In genomic region chr13:49058761-49059160, GRCh38 we compare ENCODE assay signal across 30 cellular contexts.
"Had no signal": no experiment of that assay in that cellular context is flagged by ENCODE, and none has a peak within 500 bp of the region (broad histone marks: within the 10 kb centered on the region; RNA-seq: fewer than 3 reads in every experiment).

No MANE protein-coding gene starts in this region.

- H3K9me3 ChIP-seq: ascending aorta, body of pancreas, Peyer's patch, SJSA1 had no signal

- H3K27ac ChIP-seq: ascending aorta, body of pancreas, Peyer's patch, RWPE1, SJSA1 had no signal

- H3K27me3 ChIP-seq: ascending aorta, body of pancreas, Peyer's patch, SJSA1 had no signal

- H3K27ac Mint-ChIP-seq: activated CD4-positive, alpha-beta T cell treated with anti-CD3 and anti-CD28 coated beads, Interleukin-2, amount 10 ng/mL, durations not matched to agents 24 days and 14 days; activated CD8-positive, alpha-beta memory T cell treated with anti-CD3 and anti-CD28 coated beads, Interleukin-2, amount 10 ng/mL, durations not matched to agents 7 days and 5 days; activated naive CD4-positive, alpha-beta T cell treated with anti-CD3 and anti-CD28 coated beads, Interleukin-2, amount 50 U/mL, for 72 hours; activated naive CD8-positive, alpha-beta T cell treated with anti-CD3 and anti-CD28 coated beads, Interleukin-2, amount 50 U/mL, for 24 hours; activated T-cell treated with anti-CD3 and anti-CD28 coated beads, Interleukin-2, amount 50 U/mL, for 24 hours; activated T-helper 1 cell treated with anti-CD3 and anti-CD28 coated beads, Interleukin-12 subunit alpha, Interleukin-12 subunit beta, Interleukin-2, Interleukin-4 antibody, amounts not matched to agents 30 ng/mL and 10 ng/mL and 1 ng/mL, durations not matched to agents 14 hours and 24 hours and 36 hours; T-helper 1 cell treated with Interleukin-12 subunit alpha and Interleukin-12 subunit beta and Interleukin-4 antibody, amounts not matched to agents 30 μg/mL and 1 μg/mL, for 36 hours had no signal

- ATAC-seq: activated CD8-positive, alpha-beta memory T cell treated with anti-CD3 and anti-CD28 coated beads, Interleukin-2, amount 10 ng/mL, durations not matched to agents 7 days and 5 days; activated naive CD4-positive, alpha-beta T cell treated with anti-CD3 and anti-CD28 coated beads, Interleukin-2, amount 50 U/mL, for 72 hours; activated naive CD8-positive, alpha-beta T cell treated with anti-CD3 and anti-CD28 coated beads, Interleukin-2, amount 50 U/mL, for 24 hours; body of pancreas; SK-N-SH treated with all-trans-retinoic acid at 6 μM for 48 hours had no signal

- H3K4me1 ChIP-seq: Peyer's patch had no signal

- DNase-seq: activated CD4-positive, alpha-beta T cell treated with anti-CD3 and anti-CD28 coated beads, Interleukin-2, amount 10 ng/mL, durations not matched to agents 24 days and 14 days; activated CD4-positive, alpha-beta T cell treated with anti-CD3 and anti-CD28 coated beads, Interleukin-2, amount 50 U/mL, for 48 hours; activated CD4-positive, CD25-positive, alpha-beta regulatory T cell treated with anti-CD3 and anti-CD28 coated beads, Interleukin-2, amount 50 U/mL, for 72 hours; activated CD8-positive, alpha-beta memory T cell treated with anti-CD3 and anti-CD28 coated beads, Interleukin-2, amount 10 ng/mL, durations not matched to agents 7 days and 5 days; activated effector memory CD4-positive, alpha-beta T cell treated with Interleukin-2 at 50 U/mL for 16 hours; activated naive CD4-positive, alpha-beta T cell; activated naive CD8-positive, alpha-beta T cell treated with anti-CD3 and anti-CD28 coated beads, Interleukin-2, amount 50 U/mL, for 24 hours; activated T-cell treated with anti-CD3 and anti-CD28 coated beads, Interleukin-2, amount 50 U/mL, for 24 hours; amniotic stem cell; body of pancreas; cortex of kidney; NCI-H1105 treated with DMSO at 0.1 percent for 48 hours; NCI-H1436 treated with DMSO at 0.1 percent for 48 hours; NCI-H1930; NCI-H2107; NCI-H345; NCI-H510A; NCI-H526 treated with DMSO at 0.1 percent for 48 hours; NCI-H82; NK-92 treated with Interleukin-12 subunit alpha and Interleukin-12 subunit beta, amount 100 ng/mL, for 24 hours; Peyer's patch; Right ventricle myocardium superior had no signal

- H3K36me3 ChIP-seq: ascending aorta, SJSA1 had no signal

- H3K4me3 ChIP-seq: ascending aorta, body of pancreas, Peyer's patch, SJSA1 had no signal

- H3K4me3 Mint-ChIP-seq: activated CD4-positive, alpha-beta T cell treated with anti-CD3 and anti-CD28 coated beads, Interleukin-2, amount 10 ng/mL, durations not matched to agents 24 days and 14 days; activated CD8-positive, alpha-beta memory T cell treated with anti-CD3 and anti-CD28 coated beads, Interleukin-2, amount 10 ng/mL, durations not matched to agents 7 days and 5 days; activated naive CD8-positive, alpha-beta T cell treated with anti-CD3 and anti-CD28 coated beads, Interleukin-2, amount 50 U/mL, for 24 hours; activated T-cell treated with anti-CD3 and anti-CD28 coated beads, Interleukin-2, amount 50 U/mL, for 24 hours; activated T-helper 1 cell treated with anti-CD3 and anti-CD28 coated beads, Interleukin-12 subunit alpha, Interleukin-12 subunit beta, Interleukin-2, Interleukin-4 antibody, amounts not matched to agents 30 ng/mL and 10 ng/mL and 1 ng/mL, durations not matched to agents 14 hours and 24 hours and 36 hours; central memory CD8-positive, alpha-beta T cell; T-helper 1 cell treated with Interleukin-12 subunit alpha and Interleukin-12 subunit beta and Interleukin-4 antibody, amounts not matched to agents 30 μg/mL and 1 μg/mL, for 36 hours had no signal

- H3K27me3 Mint-ChIP-seq: activated CD4-positive, alpha-beta T cell treated with anti-CD3 and anti-CD28 coated beads, Interleukin-2, amount 10 ng/mL, durations not matched to agents 24 days and 14 days; activated CD8-positive, alpha-beta memory T cell treated with anti-CD3 and anti-CD28 coated beads, Interleukin-2, amount 10 ng/mL, durations not matched to agents 7 days and 5 days; activated naive CD8-positive, alpha-beta T cell treated with anti-CD3 and anti-CD28 coated beads, Interleukin-2, amount 50 U/mL, for 24 hours; activated T-cell treated with anti-CD3 and anti-CD28 coated beads, Interleukin-2, amount 50 U/mL, for 24 hours; central memory CD8-positive, alpha-beta T cell had no signal

- H3K9me3 Mint-ChIP-seq: activated CD4-positive, alpha-beta T cell treated with anti-CD3 and anti-CD28 coated beads, Interleukin-2, amount 10 ng/mL, durations not matched to agents 24 days and 14 days; activated naive CD4-positive, alpha-beta T cell treated with anti-CD3 and anti-CD28 coated beads, Interleukin-2, amount 50 U/mL, for 72 hours; activated naive CD8-positive, alpha-beta T cell treated with anti-CD3 and anti-CD28 coated beads, Interleukin-2, amount 50 U/mL, for 24 hours; activated T-cell treated with anti-CD3 and anti-CD28 coated beads, Interleukin-2, amount 50 U/mL, for 24 hours; activated T-helper 1 cell treated with anti-CD3 and anti-CD28 coated beads, Interleukin-12 subunit alpha, Interleukin-12 subunit beta, Interleukin-2, Interleukin-4 antibody, amounts not matched to agents 30 ng/mL and 10 ng/mL and 1 ng/mL, durations not matched to agents 14 hours and 24 hours and 36 hours; central memory CD8-positive, alpha-beta T cell; T-helper 1 cell treated with Interleukin-12 subunit alpha and Interleukin-12 subunit beta and Interleukin-4 antibody, amounts not matched to agents 30 μg/mL and 1 μg/mL, for 36 hours had no signal
